ENCODE assay signal across 12 cellular contexts in genomic region chr5:88672644-88673493, GRCh38.
DNase-seq lines count a peak whose midpoint lies in the region; ATAC-seq lines count a peak whose summit lies in the region.
"Had no signal": no experiment of that assay in that cellular context is flagged by ENCODE, and none has a peak within 500 bp of the region (broad histone marks: within the 10 kb centered on the region; RNA-seq: fewer than 3 reads in every experiment).

No MANE protein-coding gene starts in this region.

- DNase-seq in right cardiac atrium (no peak), left ventricle myocardium superior (no peak), UCSD-AML1 (lab: John Stamatoyannopoulos, UW; ENCODE audit: unreplicated experiment) (peak; percentile 3)
- DNase-seq: dermis blood vessel endothelial cell; KG1; NCI-H774; stimulated activated naive CD8-positive, alpha-beta T cell treated with anti-CD3 and anti-CD28 coated beads, Interleukin-15, Interleukin-2, amounts not matched to agents 100 U/mL and 50 U/mL, for 24 hours had no signal

- ATAC-seq in right cardiac atrium = no peak
- ATAC-seq in left ventricle myocardium superior = no peak
- ATAC-seq in GM18873 (IDR thresholded peaks at IDR 0.05; ENCODE audit: low FRiP score, unreplicated experiment) = no peak
- no peak for ATAC-seq in HG02840 (IDR thresholded peaks at IDR 0.05; ENCODE audit: low FRiP score, unreplicated experiment)
- ATAC-seq in HG03439 (IDR thresholded peaks at IDR 0.05; ENCODE audit: unreplicated experiment) = no peak
- no peak for ATAC-seq in GM19035 (IDR thresholded peaks at IDR 0.05; ENCODE audit: unreplicated experiment)
- ATAC-seq: stimulated activated naive CD8-positive, alpha-beta T cell treated with anti-CD3 and anti-CD28 coated beads, Interleukin-15, Interleukin-2, amounts not matched to agents 100 U/mL and 50 U/mL, for 24 hours had no signal

- WGBS in right cardiac atrium = 5% methylated on average over 44 of the region's 44 CpGs

- peaks cover 7% of the 10 kb centered on the region for H3K27me3 ChIP-seq in right cardiac atrium (ENCODE audit: control insufficient read depth, insufficient read depth)

- no peaks in the 10 kb centered on the region for H3K9me3 ChIP-seq in right cardiac atrium (ENCODE audit: control insufficient read depth, low read length)

- peaks cover 4% of the 10 kb centered on the region for H3K4me1 ChIP-seq in right cardiac atrium (ENCODE audit: control insufficient read depth, insufficient read depth, low read length)

- intact Hi-C loops in right cardiac atrium (cut with DNase I) (loop anchor here in 1 of 4 donors (5.0 kb wide), 1 partner anchor 796 kb away; no protein-coding TSS in a partner anchor), left ventricle myocardium superior (cut with micrococcal nuclease) (loop anchor here (10.0 kb wide), 1 partner anchor 538 kb away; no protein-coding TSS in a partner anchor)

- H3K4me3 ChIP-seq in right cardiac atrium (ENCODE audit: low read length) (peak overlapping the region; percentile 31), iPS-11a (ENCODE audit: low read depth, low read length) (peak overlapping the region; percentile 4)

- no peak overlapping the region for H3K27ac ChIP-seq in right cardiac atrium (ENCODE audit: low read length)
